Comparison of ENCODE assay signal across 12 cellular contexts in genomic region chr22:42908082-42908746, GRCh38. TPM values are rescaled to one million over a fixed set of nuclear protein-coding genes. Genes with fewer than 3 reads are reported as not detected.
DNase-seq lines count a peak whose midpoint lies in the region; ATAC-seq and TF ChIP-seq lines count a peak whose summit lies in the region.
"Had no signal": no experiment of that assay in that cellular context is flagged by ENCODE, and none has a peak within 500 bp of the region (broad histone marks: within the 10 kb centered on the region; RNA-seq: fewer than 3 reads in every experiment).

No MANE protein-coding gene starts in this region.

- no peak overlapping the region for H3K27ac Mint-ChIP-seq in immature natural killer cell
- no peak overlapping the region for H3K27ac Mint-ChIP-seq in activated CD4-positive, alpha-beta memory T cell treated with anti-CD3 and anti-CD28 coated beads, Interleukin-2, amount 10 ng/mL, durations not matched to agents 7 days and 5 days

- WGBS in right cardiac atrium = 51% methylated on average over 10 of the region's 10 CpGs
- WGBS in spleen, 5 donors = 80 to 84% (median 83%) methylated on average over 5 to 10 of the region's 10 CpGs

- CTCF ChIA-PET in activated CD4-positive, alpha-beta memory T cell treated with anti-CD3 and anti-CD28 coated beads, Interleukin-2, amount 10 ng/mL, durations not matched to agents 7 days and 5 days (lab: Charles Lee) = interaction anchor here (1.1 kb wide), 1 partner anchor 126 kb away, joined by 3 read pairs; no protein-coding TSS in a partner anchor

- H3K9me2 ChIP-seq in Karpas-422 (replicated peaks; ENCODE audit: insufficient read depth, low read length) = no peaks in the 10 kb centered on the region

- H3K27ac ChIP-seq in SJCRH30 (peak overlapping the region; percentile 56), right cardiac atrium (ENCODE audit: low read length) (peak overlapping the region; percentile 84), Karpas-422 (ENCODE audit: low read length) (no peak overlapping the region), spleen (peak overlapping the region in 1 of 8 donors; percentile 45)

- POLR2A ChIA-PET in activated CD4-positive, alpha-beta memory T cell treated with anti-CD3 and anti-CD28 coated beads, Interleukin-2, amount 10 ng/mL, durations not matched to agents 7 days and 5 days (lab: Charles Lee) = no interaction called here

- TF ChIP-seq POLR2A in spleen (IDR thresholded peaks at IDR 0.05) = no peak

- no peak overlapping the region for H3K4me3 ChIP-seq in SJCRH30
- H3K4me3 ChIP-seq in right cardiac atrium (ENCODE audit: low read length) = no peak overlapping the region
- no peak overlapping the region for H3K4me3 ChIP-seq in Karpas-422 (ENCODE audit: low read length)
- no peak overlapping the region for H3K4me3 ChIP-seq in spleen

- H4K20me1 ChIP-seq in Karpas-422 (ENCODE audit: insufficient read depth, low read depth, low read length) = peaks cover 25% of the 10 kb centered on the region; the same call in 1 of the 2 replicates

- no peaks in the 10 kb centered on the region for H3K27me3 ChIP-seq in SJCRH30
- H3K27me3 ChIP-seq in right cardiac atrium (ENCODE audit: control insufficient read depth, insufficient read depth) = no peaks in the 10 kb centered on the region
- H3K27me3 ChIP-seq in Karpas-422 (ENCODE audit: low read length) = no peaks in the 10 kb centered on the region
- H3K27me3 ChIP-seq in spleen (replicated peaks in 1 of 7) = no peaks in the 10 kb centered on the region

- H3K4me1 ChIP-seq in SJCRH30 = peaks cover 52% of the 10 kb centered on the region
- H3K4me1 ChIP-seq in right cardiac atrium (ENCODE audit: control insufficient read depth, insufficient read depth, low read length) = peaks cover 31% of the 10 kb centered on the region
- no peaks in the 10 kb centered on the region for H3K4me1 ChIP-seq in Karpas-422 (ENCODE audit: low read length)
- H3K4me1 ChIP-seq in spleen = peaks cover 4 to 78% (median 44%) of the 10 kb centered on the region in 6 donors

- no peaks in the 10 kb centered on the region for H3K27me3 Mint-ChIP-seq in immature natural killer cell (ENCODE audit: low read depth in 3 of 3)
- no peaks in the 10 kb centered on the region for H3K27me3 Mint-ChIP-seq in activated CD4-positive, alpha-beta memory T cell treated with anti-CD3 and anti-CD28 coated beads, Interleukin-2, amount 10 ng/mL, durations not matched to agents 7 days and 5 days

- DNase-seq in CD1c-positive myeloid dendritic cell (ENCODE audit: extremely low spot score) (peak; percentile 50), SJCRH30 (peak; percentile 88 to 91), right cardiac atrium (no peak), sciatic nerve (ENCODE audit: low spot score) (no peak), Karpas-422 (no peak), spleen (no peak), immature natural killer cell (no peak)
- DNase-seq in activated CD4-positive, alpha-beta memory T cell treated with anti-CD3 and anti-CD28 coated beads, Interleukin-2, amount 10 ng/mL, durations not matched to agents 7 days and 5 days = no peak
- DNase-seq: DMS79; effector memory CD4-positive, alpha-beta T cell; NCI-H345; T-helper 1 cell had no signal

- H3K9me3 Mint-ChIP-seq in immature natural killer cell = no peaks in the 10 kb centered on the region
- H3K9me3 Mint-ChIP-seq in activated CD4-positive, alpha-beta memory T cell treated with anti-CD3 and anti-CD28 coated beads, Interleukin-2, amount 10 ng/mL, durations not matched to agents 7 days and 5 days = no peaks in the 10 kb centered on the region

- H3K79me2 ChIP-seq in Karpas-422 (ENCODE audit: low read length) = no peaks in the 10 kb centered on the region

- peaks cover 0 to 11% (median 6%) of the 10 kb centered on the region in 3 donors for H3K36me3 Mint-ChIP-seq in immature natural killer cell
- no peaks in the 10 kb centered on the region for H3K36me3 Mint-ChIP-seq in activated CD4-positive, alpha-beta memory T cell treated with anti-CD3 and anti-CD28 coated beads, Interleukin-2, amount 10 ng/mL, durations not matched to agents 7 days and 5 days (ENCODE audit: low read depth)

- H3K36me3 ChIP-seq in SJCRH30 (peaks cover 22% of the 10 kb centered on the region), Karpas-422 (ENCODE audit: insufficient read depth, low read length) (no peaks in the 10 kb centered on the region), spleen (peaks cover 0 to 62% (median 24%) of the 10 kb centered on the region in 6 donors)

- no peak overlapping the region for H2AFZ ChIP-seq in Karpas-422 (ENCODE audit: low read length)

- ATAC-seq in right cardiac atrium (no peak), sciatic nerve (peak; percentile 27)

- H3K9ac ChIP-seq in Karpas-422 (ENCODE audit: low read length) = no peak overlapping the region

- H3K4me2 ChIP-seq in Karpas-422 (ENCODE audit: low read depth, low read length, poor library complexity, severe bottlenecking) = no peak overlapping the region

- intact Hi-C loops in right cardiac atrium (cut with DNase I) (loop anchor here in 1 of 4 donors (10.0 kb wide), 1 partner anchor 107 kb away; the partner anchor contains the start of gene PACSIN2), sciatic nerve (cut with DNase I) (no loop called here), spleen (cut with DNase I; ENCODE audit: low total_unique reads) (no loop called here)

- H3K9me3 ChIP-seq in SJCRH30 (replicated peaks) (no peaks in the 10 kb centered on the region), right cardiac atrium (ENCODE audit: control insufficient read depth, low read length) (no peaks in the 10 kb centered on the region), Karpas-422 (ENCODE audit: low read length) (no peaks in the 10 kb centered on the region), spleen (no peaks in the 10 kb centered on the region)

- TF ChIP-seq CTCF in spleen (IDR thresholded peaks at IDR 0.05 in 8 of 11, conservative IDR thresholded peaks at IDR 0.05 in 3 of 11) = no peak

- H3K4me3 Mint-ChIP-seq in immature natural killer cell = no peak overlapping the region
- no peak overlapping the region for H3K4me3 Mint-ChIP-seq in activated CD4-positive, alpha-beta memory T cell treated with anti-CD3 and anti-CD28 coated beads, Interleukin-2, amount 10 ng/mL, durations not matched to agents 7 days and 5 days

- peaks cover 4 to 5% of the 10 kb centered on the region in 2 donors for H3K4me1 Mint-ChIP-seq in immature natural killer cell
- H3K4me1 Mint-ChIP-seq in activated CD4-positive, alpha-beta memory T cell treated with anti-CD3 and anti-CD28 coated beads, Interleukin-2, amount 10 ng/mL, durations not matched to agents 7 days and 5 days = no peaks in the 10 kb centered on the region

RNA-seq across cellular contexts. Expression of gene ARFGAP3, which starts 51.1 kb away (rescaled TPM):
- 47.2 and 47.5 TPM in 2 replicates for total RNA-seq in SJCRH30 (2014; rRNA removed; shearing (Covaris generic))
- total RNA-seq in right cardiac atrium (10 to 100 TPM; 23.3 to 37.7 (median 27.5) TPM), sciatic nerve (46.8 TPM), spleen (10 to 100 TPM; 30.9 to 46.8 (median 40.8) TPM)
- polyA plus RNA-seq in right cardiac atrium (17.0 TPM), spleen (10 to 100 TPM; 15.0 to 23.6 (median 15.6) TPM), immature natural killer cell (10 to 100 TPM; 58.3 to 63.7 (median 60.6) TPM)
- 20.0 and 26.1 TPM in 2 replicates for total RNA-seq in Karpas-422 (2014; rRNA removed; shearing (Covaris generic); ENCODE audit: low replicate concordance)
- total RNA-seq in activated CD4-positive, alpha-beta memory T cell treated with anti-CD3 and anti-CD28 coated beads, Interleukin-2, amount 10 ng/mL, durations not matched to agents 7 days and 5 days = 10 to 100 TPM; 41.1 to 42.1 TPM

Comparison
In these comparisons a context has a peak if more than half of its experiments do, and no peak if none do; other contexts are left out.
1. DNase-seq: peak in CD1c-positive myeloid dendritic cell (single experiment) and SJCRH30 (2 of 2); none in right cardiac atrium (0 of 3), sciatic nerve (single experiment), Karpas-422 (single experiment), spleen (single experiment), immature natural killer cell (0 of 3) and activated CD4-positive, alpha-beta memory T cell treated with anti-CD3 and anti-CD28 coated beads, Interleukin-2, amount 10 ng/mL, durations not matched to agents 7 days and 5 days (single experiment).